In genomic region chr7:116340201-116340847, GRCh38 we compare ENCODE assay signal across 15 cellular contexts.
A peak's percentile ranks its signal among the peaks of the same experiment; 100 is the strongest.
DNase-seq lines count a peak whose midpoint lies in the region; ATAC-seq and TF ChIP-seq lines count a peak whose summit lies in the region.
"Had no signal": no experiment of that assay in that cellular context is flagged by ENCODE, and none has a peak within 500 bp of the region (broad histone marks: within the 10 kb centered on the region; RNA-seq: fewer than 3 reads in every experiment).

No MANE protein-coding gene starts in this region.

- H3K9me3 Mint-ChIP-seq in endothelial cell (ENCODE audit: unreplicated experiment) (no peaks in the 10 kb centered on the region), osteocyte (ENCODE audit: unreplicated experiment) (no peaks in the 10 kb centered on the region)
- H3K9me3 Mint-ChIP-seq: activated naive CD4-positive, alpha-beta T cell treated with anti-CD3 and anti-CD28 coated beads, Interleukin-2, amount 10 ng/mL, durations not matched to agents 7 days and 5 days; CD4-positive, CD25-positive, alpha-beta regulatory T cell; type B pancreatic cell had no signal

- H3K27ac Mint-ChIP-seq in endothelial cell (ENCODE audit: unreplicated experiment) (peak overlapping the region; percentile 49), osteocyte (ENCODE audit: unreplicated experiment) (peak overlapping the region; percentile 55)
- H3K27ac Mint-ChIP-seq: activated naive CD4-positive, alpha-beta T cell treated with anti-CD3 and anti-CD28 coated beads, Interleukin-2, amount 10 ng/mL, durations not matched to agents 7 days and 5 days; CD4-positive, CD25-positive, alpha-beta regulatory T cell; type B pancreatic cell had no signal

- H3K4me1 Mint-ChIP-seq in endothelial cell (ENCODE audit: unreplicated experiment) (peaks cover 20% of the 10 kb centered on the region), osteocyte (ENCODE audit: unreplicated experiment) (peaks cover 26% of the 10 kb centered on the region)
- H3K4me1 Mint-ChIP-seq: activated naive CD4-positive, alpha-beta T cell treated with anti-CD3 and anti-CD28 coated beads, Interleukin-2, amount 10 ng/mL, durations not matched to agents 7 days and 5 days; CD4-positive, CD25-positive, alpha-beta regulatory T cell had no signal

- peak; percentile 57 for DNase-seq in EL
- peak; percentile 34 for DNase-seq in NCI-H226
- DNase-seq in endothelial cell (ENCODE audit: low spot score) = no peak
- DNase-seq in osteocyte (ENCODE audit: extremely low spot score, unreplicated experiment) = no peak
- DNase-seq in NOMO-1 (lab: John Stamatoyannopoulos, UW; ENCODE audit: unreplicated experiment in 2 of 2) = no peak
- DNase-seq in NCI-H1436 (lab: John Stamatoyannopoulos, UW) = no peak
- no peak for DNase-seq in stimulated activated CD4-positive, alpha-beta T cell treated with anti-CD3 and anti-CD28 coated beads, Interleukin-4, amount 100 ng/mL, for 4 hours
- DNase-seq: activated CD4-positive, CD25-positive, alpha-beta regulatory T cell; activated naive CD4-positive, alpha-beta T cell treated with anti-CD3 and anti-CD28 coated beads, Interleukin-2, amount 10 ng/mL, durations not matched to agents 7 days and 5 days; CD4-positive, CD25-positive, alpha-beta regulatory T cell; GF-D8; NCI-H2171 treated with DMSO at 0.1 percent for 48 hours; stimulated activated CD4-positive, alpha-beta T cell treated with anti-CD3 and anti-CD28 coated beads, Interleukin-15, amount 100 ng/mL, for 24 hours had no signal

- H3K27me3 Mint-ChIP-seq in endothelial cell (ENCODE audit: unreplicated experiment) = no peaks in the 10 kb centered on the region
- H3K27me3 Mint-ChIP-seq in osteocyte (ENCODE audit: unreplicated experiment) = no peaks in the 10 kb centered on the region
- H3K27me3 Mint-ChIP-seq: activated naive CD4-positive, alpha-beta T cell treated with anti-CD3 and anti-CD28 coated beads, Interleukin-2, amount 10 ng/mL, durations not matched to agents 7 days and 5 days had no signal

- TF ChIP-seq CTCF in endothelial cell (IDR thresholded peaks at IDR 0.05; ENCODE audit: unreplicated experiment) (no peak), osteocyte (IDR thresholded peaks at IDR 0.05) (no peak)

- no peak for ATAC-seq in HG03460 (IDR thresholded peaks at IDR 0.05; ENCODE audit: unreplicated experiment)

- H3K4me3 Mint-ChIP-seq in endothelial cell (ENCODE audit: unreplicated experiment) (no peak overlapping the region), osteocyte (ENCODE audit: unreplicated experiment) (no peak overlapping the region)
- H3K4me3 Mint-ChIP-seq: activated naive CD4-positive, alpha-beta T cell treated with anti-CD3 and anti-CD28 coated beads, Interleukin-2, amount 10 ng/mL, durations not matched to agents 7 days and 5 days; CD4-positive, CD25-positive, alpha-beta regulatory T cell; type B pancreatic cell had no signal

- no peaks in the 10 kb centered on the region for H3K36me3 Mint-ChIP-seq in endothelial cell (ENCODE audit: low read depth, unreplicated experiment)
- H3K36me3 Mint-ChIP-seq in osteocyte (ENCODE audit: unreplicated experiment) = no peaks in the 10 kb centered on the region
- H3K36me3 Mint-ChIP-seq: activated naive CD4-positive, alpha-beta T cell treated with anti-CD3 and anti-CD28 coated beads, Interleukin-2, amount 10 ng/mL, durations not matched to agents 7 days and 5 days; CD4-positive, CD25-positive, alpha-beta regulatory T cell; type B pancreatic cell had no signal

Comparison
In these comparisons a context has a peak if more than half of its experiments do, and no peak if none do; other contexts are left out.
1. DNase-seq: peak in EL (single experiment) and NCI-H226 (single experiment); none in endothelial cell (single experiment), osteocyte (single experiment), NOMO-1 (0 of 2), NCI-H1436 (single experiment) and stimulated activated CD4-positive, alpha-beta T cell treated with anti-CD3 and anti-CD28 coated beads, Interleukin-4, amount 100 ng/mL, for 4 hours (0 of 2).